20 cellular contexts compared by ENCODE assay signal in the genomic region with DNA sequence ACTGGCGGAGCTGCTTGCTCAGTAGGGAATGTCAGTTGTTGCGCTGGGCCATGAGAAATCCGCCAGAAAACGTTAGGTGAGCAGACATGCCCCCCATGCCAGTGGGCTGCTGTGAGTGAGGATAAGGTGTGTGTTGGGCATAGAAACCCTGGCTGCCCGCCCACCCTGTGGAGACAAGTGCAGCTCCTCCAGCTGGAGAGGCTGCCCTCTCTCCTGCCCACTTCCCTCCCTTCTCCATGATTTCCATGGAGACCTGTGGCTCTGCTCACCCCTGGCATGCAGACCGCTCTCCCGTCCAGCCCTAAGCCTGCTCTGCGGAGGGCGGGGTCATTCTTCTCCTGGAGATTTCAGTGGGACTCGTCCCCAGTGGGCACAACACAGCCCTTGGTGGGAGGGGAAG.
"Had no signal": no experiment of that assay in that cellular context is flagged by ENCODE, and none has a peak within 500 bp of the region (broad histone marks: within the 10 kb centered on the region; RNA-seq: fewer than 3 reads in every experiment).

No MANE protein-coding gene starts in this region.

- H3K9me3 Mint-ChIP-seq: activated B cell treated with CpG ODN at 0.5 μM for 24 hours; activated CD8-positive, alpha-beta T cell treated with anti-CD3 and anti-CD28 coated beads for 36 hours; activated naive CD8-positive, alpha-beta T cell treated with anti-CD3 and anti-CD28 coated beads for 36 hours; activated T-cell treated with anti-CD3 and anti-CD28 coated beads, Interleukin-2, amount 50 U/mL, for 72 hours; dendritic cell treated with granulocyte-macrophage colony-stimulating factor and Interleukin-4, amounts not matched to agents 40 ng/mL and 50 ng/mL, for 4 days; naive thymus-derived CD4-positive, alpha-beta T cell had no signal

- DNase-seq: activated B cell treated with CpG ODN at 0.5 μM for 24 hours; activated CD4-positive, alpha-beta T cell treated with anti-CD3 and anti-CD28 coated beads for 4 hours; activated CD8-positive, alpha-beta T cell treated with anti-CD3 and anti-CD28 coated beads for 36 hours; activated gamma-delta T cell treated with Interleukin-2 at 50 U/mL for 16 hours; activated naive CD8-positive, alpha-beta T cell treated with anti-CD3 and anti-CD28 coated beads for 36 hours; activated T-cell treated with anti-CD3 and anti-CD28 coated beads, Interleukin-2, amount 50 U/mL, for 72 hours; amniotic stem cell; effector memory CD4-positive, alpha-beta T cell; esophagus squamous epithelium; mesenchymal stem cell; naive thymus-derived CD4-positive, alpha-beta T cell; occipital lobe; stimulated activated CD4-positive, alpha-beta T cell treated with anti-CD3 and anti-CD28 coated beads, Interleukin-12 subunit alpha, Interleukin-12 subunit beta, amount 100 ng/mL, for 4 hours; stimulated activated CD4-positive, alpha-beta T cell treated with anti-CD3 and anti-CD28 coated beads, Interleukin-1b, Interleukin-23, amount 100 ng/mL, for 48 hours; stimulated activated CD8-positive, alpha-beta memory T cell treated with anti-CD3 and anti-CD28 coated beads, Interleukin-4, amount 100 ng/mL, for 48 hours; stimulated activated naive CD4-positive, alpha-beta T cell treated with Interleukin-2 at 50 U/mL for 16 hours; T-helper 1 cell; T-helper 9 cell had no signal

- H3K36me3 Mint-ChIP-seq: activated naive CD8-positive, alpha-beta T cell treated with anti-CD3 and anti-CD28 coated beads for 36 hours; naive thymus-derived CD4-positive, alpha-beta T cell had no signal

- H3K27me3 Mint-ChIP-seq: progenitor cell of endocrine pancreas had no signal

- H3K4me3 Mint-ChIP-seq: activated B cell treated with CpG ODN at 0.5 μM for 24 hours; activated CD8-positive, alpha-beta T cell treated with anti-CD3 and anti-CD28 coated beads for 36 hours; activated naive CD8-positive, alpha-beta T cell treated with anti-CD3 and anti-CD28 coated beads for 36 hours; activated T-cell treated with anti-CD3 and anti-CD28 coated beads, Interleukin-2, amount 50 U/mL, for 72 hours; dendritic cell treated with granulocyte-macrophage colony-stimulating factor and Interleukin-4, amounts not matched to agents 40 ng/mL and 50 ng/mL, for 4 days had no signal

- ATAC-seq: activated CD8-positive, alpha-beta T cell treated with anti-CD3 and anti-CD28 coated beads for 36 hours; activated T-cell treated with anti-CD3 and anti-CD28 coated beads, Interleukin-2, amount 50 U/mL, for 72 hours; naive thymus-derived CD4-positive, alpha-beta T cell had no signal

- H3K27ac Mint-ChIP-seq: activated B cell treated with CpG ODN at 0.5 μM for 24 hours; activated CD8-positive, alpha-beta T cell treated with anti-CD3 and anti-CD28 coated beads for 36 hours; activated naive CD8-positive, alpha-beta T cell treated with anti-CD3 and anti-CD28 coated beads for 36 hours; activated T-cell treated with anti-CD3 and anti-CD28 coated beads, Interleukin-2, amount 50 U/mL, for 72 hours; dendritic cell treated with granulocyte-macrophage colony-stimulating factor and Interleukin-4, amounts not matched to agents 40 ng/mL and 50 ng/mL, for 4 days; naive thymus-derived CD4-positive, alpha-beta T cell; progenitor cell of endocrine pancreas had no signal

- H3K4me1 Mint-ChIP-seq: activated B cell treated with CpG ODN at 0.5 μM for 24 hours had no signal
